In the genomic region with DNA sequence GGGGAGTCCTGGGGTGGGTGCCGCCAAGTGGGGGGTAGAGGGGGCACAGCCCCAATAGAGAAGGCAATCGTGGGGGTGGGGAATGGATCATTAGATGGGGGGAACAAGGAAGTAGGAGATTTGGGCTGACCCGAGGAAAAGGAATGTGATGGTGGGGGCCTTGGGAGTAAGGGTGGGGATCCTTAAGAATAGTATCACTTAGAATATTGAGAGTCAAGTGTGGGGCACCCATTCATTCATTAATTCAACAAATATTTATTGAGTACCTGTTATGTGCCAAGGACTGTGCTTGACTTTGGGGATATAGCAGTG, we compare ENCODE assay signal across 8 cellular contexts.
A peak's percentile ranks its signal among the peaks of the same experiment; 100 is the strongest.
DNase-seq lines count a peak whose midpoint lies in the region; ATAC-seq and TF ChIP-seq lines count a peak whose summit lies in the region.

No MANE protein-coding gene starts in this region.

- H3K9me3 ChIP-seq in SK-N-MC (ENCODE audit: low read depth, low read length), result no peaks in the 10 kb centered on the region

- H3K36me3 ChIP-seq in SK-N-MC (ENCODE audit: insufficient read depth, low read length) (peaks cover 13% of the 10 kb centered on the region; the same call in 1 of the 2 replicates), rectal smooth muscle tissue (ENCODE audit: control insufficient read depth, insufficient read depth, low read length) (no peaks in the 10 kb centered on the region)

- H3K27me3 ChIP-seq in rectal smooth muscle tissue (ENCODE audit: control insufficient read depth, insufficient read depth, low read length), result no peaks in the 10 kb centered on the region

- no peak for TF ChIP-seq CTCF in fibroblast of mammary gland (conservative IDR thresholded peaks at IDR 0.05; ENCODE audit: control insufficient read depth, insufficient read depth, low read depth, low read length)

- H3K27ac ChIP-seq in SK-N-MC (no peak overlapping the region), rectal smooth muscle tissue (ENCODE audit: low read depth, low read length) (no peak overlapping the region)

- H3K4me1 ChIP-seq in rectal smooth muscle tissue (ENCODE audit: control insufficient read depth, insufficient read depth, low read length), result peaks cover 24% of the 10 kb centered on the region

- H3K4me3 ChIP-seq in GM08714 (ENCODE audit: low read length) (peak overlapping the region; percentile 86), SK-N-MC (peak overlapping the region; percentile 100), fibroblast of mammary gland (ENCODE audit: control insufficient read depth, low read depth, low read length) (peak overlapping the region; percentile 94), rectal smooth muscle tissue (ENCODE audit: low read length) (peak overlapping the region; percentile 96)

- DNase-seq in SK-N-MC (ENCODE audit: low read depth, low spot score) (no peak), fibroblast of mammary gland (ENCODE audit: low read depth) (no peak), NCI-H226 (no peak)
- DNase-seq in stimulated activated CD4-positive, alpha-beta T cell treated with anti-CD3 and anti-CD28 coated beads, Interleukin-4, amount 100 ng/mL, for 4 hours, result no peak

- H3K9ac ChIP-seq in SK-N-MC (ENCODE audit: insufficient read length) (peak overlapping the region; percentile 93), rectal smooth muscle tissue (ENCODE audit: low read length) (no peak overlapping the region)

- ATAC-seq in HG03469 (IDR thresholded peaks at IDR 0.05; ENCODE audit: unreplicated experiment), result no peak
- ATAC-seq in HG03565 (IDR thresholded peaks at IDR 0.05; ENCODE audit: unreplicated experiment), result no peak
